1 cellular context compared by ENCODE assay signal in the genomic region with DNA sequence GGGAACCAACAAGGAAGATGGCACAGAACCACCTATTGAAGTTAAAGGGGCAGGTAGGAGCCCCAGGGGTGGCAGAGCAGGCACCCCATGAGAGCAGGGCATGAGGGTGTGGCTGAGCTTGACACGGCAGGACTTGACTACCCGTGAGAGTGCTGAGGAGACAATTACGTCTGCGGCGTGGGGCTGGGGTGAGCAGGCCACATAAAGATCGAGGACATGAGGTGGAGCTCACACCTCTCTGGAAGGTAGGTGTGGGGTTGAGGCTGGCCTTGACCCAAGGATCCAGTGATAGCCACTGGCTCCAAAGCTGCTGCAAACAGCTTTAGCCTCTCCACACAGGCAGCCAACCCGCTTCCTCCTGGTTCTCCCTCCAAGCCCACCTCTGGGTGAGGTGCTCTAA.
A peak's percentile ranks its signal among the peaks of the same experiment; 100 is the strongest.
TF ChIP-seq lines count a peak whose summit lies in the region.

No MANE protein-coding gene starts in this region.

TF ChIP-seq in H1, 55 proteins besides CTCF, POLR2A, EP300 and RAD21:
- TF ChIP-seq, protein P1, sequence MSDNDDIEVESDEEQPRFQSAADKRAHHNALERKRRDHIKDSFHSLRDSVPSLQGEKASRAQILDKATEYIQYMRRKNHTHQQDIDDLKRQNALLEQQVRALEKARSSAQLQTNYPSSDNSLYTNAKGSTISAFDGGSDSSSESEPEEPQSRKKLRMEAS (IDR thresholded peaks at IDR 0.05), result 0 out of 2 replicates have a peak, but pooled peaks have one; percentile 23
- TF ChIP-seq, protein P2, sequence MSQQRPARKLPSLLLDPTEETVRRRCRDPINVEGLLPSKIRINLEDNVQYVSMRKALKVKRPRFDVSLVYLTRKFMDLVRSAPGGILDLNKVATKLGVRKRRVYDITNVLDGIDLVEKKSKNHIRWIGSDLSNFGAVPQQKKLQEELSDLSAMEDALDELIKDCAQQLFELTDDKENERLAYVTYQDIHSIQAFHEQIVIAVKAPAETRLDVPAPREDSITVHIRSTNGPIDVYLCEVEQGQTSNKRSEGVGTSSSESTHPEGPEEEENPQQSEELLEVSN (IDR thresholded peaks at IDR 0.05), result 0 out of 2 replicates have a peak, but pooled peaks have one; percentile 21
- TF ChIP-seq SIN3A (conservative IDR thresholded peaks at IDR 0.05 in 1 of 2, IDR thresholded peaks at IDR 0.05 in 1 of 2; ENCODE audit: low read depth in 1 of 2, low read length in 2 of 2) (no peak), CHD1 (IDR thresholded peaks at IDR 0.05; ENCODE audit: low read depth, low read length) (no peak), SIX5 (IDR thresholded peaks at IDR 0.05; ENCODE audit: low read depth, low read length) (no peak)
